ENCODE assay signal across 1 cellular context in the genomic region with DNA sequence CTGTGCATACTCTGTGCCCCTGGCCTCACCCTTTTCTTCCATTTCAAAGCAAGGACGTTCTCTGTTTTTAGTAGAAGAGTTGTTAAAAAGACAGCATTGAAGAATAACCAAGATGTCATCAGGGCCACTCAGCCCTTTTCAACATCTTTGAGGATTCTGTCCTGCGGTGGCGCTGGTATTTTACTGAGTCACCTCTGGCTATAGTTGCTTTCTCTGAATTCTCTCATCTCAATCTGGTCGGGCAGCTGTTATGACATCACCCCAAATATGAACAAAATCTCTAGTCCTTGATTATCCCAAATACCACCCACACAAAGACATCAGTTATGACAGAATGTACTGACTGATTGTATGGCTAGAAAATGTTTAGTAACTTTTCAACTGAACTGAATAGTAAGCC.
TF ChIP-seq lines count a peak whose summit lies in the region.

No MANE protein-coding gene starts in this region.

TF ChIP-seq in SK-N-SH treated with all-trans-retinoic acid at 6 μM for 48 hours, 23 proteins besides CTCF, POLR2A, EP300 and RAD21 (continued from another document):
- TF ChIP-seq, protein P1, sequence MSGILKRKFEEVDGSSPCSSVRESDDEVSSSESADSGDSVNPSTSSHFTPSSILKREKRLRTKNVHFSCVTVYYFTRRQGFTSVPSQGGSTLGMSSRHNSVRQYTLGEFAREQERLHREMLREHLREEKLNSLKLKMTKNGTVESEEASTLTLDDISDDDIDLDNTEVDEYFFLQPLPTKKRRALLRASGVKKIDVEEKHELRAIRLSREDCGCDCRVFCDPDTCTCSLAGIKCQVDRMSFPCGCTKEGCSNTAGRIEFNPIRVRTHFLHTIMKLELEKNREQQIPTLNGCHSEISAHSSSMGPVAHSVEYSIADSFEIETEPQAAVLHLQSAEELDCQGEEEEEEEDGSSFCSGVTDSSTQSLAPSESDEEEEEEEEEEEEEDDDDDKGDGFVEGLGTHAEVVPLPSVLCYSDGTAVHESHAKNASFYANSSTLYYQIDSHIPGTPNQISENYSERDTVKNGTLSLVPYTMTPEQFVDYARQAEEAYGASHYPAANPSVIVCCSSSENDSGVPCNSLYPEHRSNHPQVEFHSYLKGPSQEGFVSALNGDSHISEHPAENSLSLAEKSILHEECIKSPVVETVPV (CRISPR knock-in tag; IDR thresholded peaks at IDR 0.05) = no peak
- TF ChIP-seq, protein P2, sequence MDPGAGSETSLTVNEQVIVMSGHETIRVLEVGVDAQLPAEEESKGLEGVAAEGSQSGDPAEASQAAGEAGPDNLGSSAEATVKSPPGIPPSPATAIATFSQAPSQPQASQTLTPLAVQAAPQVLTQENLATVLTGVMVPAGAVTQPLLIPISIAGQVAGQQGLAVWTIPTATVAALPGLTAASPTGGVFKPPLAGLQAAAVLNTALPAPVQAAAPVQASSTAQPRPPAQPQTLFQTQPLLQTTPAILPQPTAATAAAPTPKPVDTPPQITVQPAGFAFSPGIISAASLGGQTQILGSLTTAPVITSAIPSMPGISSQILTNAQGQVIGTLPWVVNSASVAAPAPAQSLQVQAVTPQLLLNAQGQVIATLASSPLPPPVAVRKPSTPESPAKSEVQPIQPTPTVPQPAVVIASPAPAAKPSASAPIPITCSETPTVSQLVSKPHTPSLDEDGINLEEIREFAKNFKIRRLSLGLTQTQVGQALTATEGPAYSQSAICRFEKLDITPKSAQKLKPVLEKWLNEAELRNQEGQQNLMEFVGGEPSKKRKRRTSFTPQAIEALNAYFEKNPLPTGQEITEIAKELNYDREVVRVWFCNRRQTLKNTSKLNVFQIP (CRISPR knock-in tag; IDR thresholded peaks at IDR 0.05; ENCODE audit: borderline replicate concordance, low read depth) = no peak
- TF ChIP-seq ZFP30 (CRISPR knock-in tag; IDR thresholded peaks at IDR 0.05) = no peak
